Comparison of ENCODE assay signal across 8 cellular contexts in genomic region chrX:111041018-111041462, GRCh38. TPM values are rescaled to one million over a fixed set of nuclear protein-coding genes. Genes with fewer than 3 reads are reported as not detected.
DNase-seq lines count a peak whose midpoint lies in the region; ATAC-seq and TF ChIP-seq lines count a peak whose summit lies in the region.

No MANE protein-coding gene starts in this region.

- no peak overlapping the region for H3K27ac Mint-ChIP-seq in type B pancreatic cell

- ATAC-seq in HG03060 (IDR thresholded peaks at IDR 0.05; ENCODE audit: low read depth, unreplicated experiment) (peak; percentile 83), HG03280 (IDR thresholded peaks at IDR 0.05; ENCODE audit: unreplicated experiment) (no peak), HG03045 (IDR thresholded peaks at IDR 0.05; ENCODE audit: unreplicated experiment) (no peak)

- H3K36me3 Mint-ChIP-seq in type B pancreatic cell = no peaks in the 10 kb centered on the region

- no peak for TF ChIP-seq CTCF in type B pancreatic cell (conservative IDR thresholded peaks at IDR 0.05)

- peaks cover 3% of the 10 kb centered on the region for H3K4me1 Mint-ChIP-seq in type B pancreatic cell (ENCODE audit: unreplicated experiment)

- H3K4me3 Mint-ChIP-seq in type B pancreatic cell = no peak overlapping the region

- DNase-seq in Daoy (ENCODE audit: low read depth) (peak; percentile 77), SKM-1 (lab: John Stamatoyannopoulos, UW; ENCODE audit: unreplicated experiment) (peak; percentile 4), left kidney (ENCODE audit: low read depth, low spot score) (peak; percentile 9), type B pancreatic cell (ENCODE audit: extremely low spot score, unreplicated experiment) (no peak), GM19240 (ENCODE audit: insufficient read length, low spot score) (no peak)

- no peaks in the 10 kb centered on the region for H3K9me3 Mint-ChIP-seq in type B pancreatic cell

- no peaks in the 10 kb centered on the region for H3K27me3 Mint-ChIP-seq in type B pancreatic cell

RNA-seq across cellular contexts. Expression of gene PAK3, which starts 55.0 kb away (rescaled TPM):
- 1.1 and 1.5 TPM in 2 replicates for total RNA-seq in Daoy (2014; rRNA removed; shearing (Covaris generic))
- total RNA-seq in type B pancreatic cell (ENCODE audit: low replicate concordance) = 4.8 and 10.8 TPM in 2 replicates

Comparison
In these comparisons a context has a peak if more than half of its experiments do, and no peak if none do; other contexts are left out.
1. DNase-seq: peak in Daoy (single experiment), SKM-1 (single experiment) and left kidney (single experiment); none in type B pancreatic cell (single experiment) and GM19240 (single experiment).